1 cellular context compared by ENCODE assay signal in genomic region chr22:43400449-43400848, GRCh38.
TF ChIP-seq lines count a peak whose summit lies in the region.

No MANE protein-coding gene starts in this region.

TF ChIP-seq in HepG2, 621 proteins besides CTCF, POLR2A, EP300 and RAD21:
- TF ChIP-seq ZFP82 (CRISPR knock-in tag; IDR thresholded peaks at IDR 0.05; ENCODE audit: borderline replicate concordance) (no peak), GTF3A (CRISPR knock-in tag; conservative IDR thresholded peaks at IDR 0.05) (no peak), FIP1L1 (IDR thresholded peaks at IDR 0.05; ENCODE audit: borderline replicate concordance, insufficient read depth, low read depth, low read length) (no peak), GLMP (CRISPR knock-in tag; IDR thresholded peaks at IDR 0.05; ENCODE audit: borderline replicate concordance) (no peak), ZSCAN25 (CRISPR knock-in tag; IDR thresholded peaks at IDR 0.05) (no peak), ZNF10 (CRISPR knock-in tag; IDR thresholded peaks at IDR 0.05; ENCODE audit: borderline replicate concordance, low read depth) (no peak), ZSCAN21 (CRISPR knock-in tag; IDR thresholded peaks at IDR 0.05; ENCODE audit: borderline replicate concordance) (no peak), IKZF1 (IDR thresholded peaks at IDR 0.05) (no peak), SRY (CRISPR knock-in tag; IDR thresholded peaks at IDR 0.05) (no peak)
TF ChIP-seq in HepG2: peak in this region for 0.
